ENCODE assay signal across 18 cellular contexts in genomic region chr11:13778345-13778744, GRCh38.
DNase-seq lines count a peak whose midpoint lies in the region; ATAC-seq and TF ChIP-seq lines count a peak whose summit lies in the region.
"Had no signal": no experiment of that assay in that cellular context is flagged by ENCODE, and none has a peak within 500 bp of the region (broad histone marks: within the 10 kb centered on the region; RNA-seq: fewer than 3 reads in every experiment).

No MANE protein-coding gene starts in this region.

- H3T11ph ChIP-seq in H9 (ENCODE audit: low read length) = no peak overlapping the region

- no peak overlapping the region for H2BK15ac ChIP-seq in H9 (ENCODE audit: low read depth, low read length)

- H3K9me3 ChIP-seq in H9 (ENCODE audit: control insufficient read depth, low read depth, low read length) (no peaks in the 10 kb centered on the region), HUES64 (ENCODE audit: insufficient read depth, low read depth, low read length) (no peaks in the 10 kb centered on the region), iPS-20b (ENCODE audit: insufficient read depth, low read depth, low read length) (no peaks in the 10 kb centered on the region), adrenal gland (replicated peaks in 1 of 3) (no peaks in the 10 kb centered on the region)
- H3K9me3 ChIP-seq: BLaER1 treated with 17β-estradiol and CSF1 and Interleukin-3, amounts not matched to agents 10 nM and 100 nM had no signal

- H3K14ac ChIP-seq in H9 (ENCODE audit: insufficient read depth, low read length) = no peak overlapping the region

- no peak overlapping the region for H3K4me3 Mint-ChIP-seq in H9
- H3K4me3 Mint-ChIP-seq: B cell; CD8-positive, alpha-beta T cell; IgD-negative memory B cell had no signal

- H3K4me3 ChIP-seq in HUES64 (ENCODE audit: low read length) = no peak overlapping the region
- 0 out of 2 replicates have a peak overlapping the region, but pooled peaks have one; percentile 1 for H3K4me3 ChIP-seq in iPS-20b (ENCODE audit: low read length)
- H3K4me3 ChIP-seq in adrenal gland = no peak overlapping the region
- H3K4me3 ChIP-seq: BLaER1 treated with 17β-estradiol and CSF1 and Interleukin-3, amounts not matched to agents 10 nM and 100 nM; GM12878 had no signal

- H3K36me3 ChIP-seq in HUES64 (ENCODE audit: insufficient read depth, low read length) (no peaks in the 10 kb centered on the region), iPS-20b (ENCODE audit: insufficient read depth, low read depth, low read length) (no peaks in the 10 kb centered on the region), adrenal gland (replicated peaks in 1 of 2) (no peaks in the 10 kb centered on the region)
- H3K36me3 ChIP-seq: BLaER1 treated with 17β-estradiol and CSF1 and Interleukin-3, amounts not matched to agents 10 nM and 100 nM had no signal

- H3K79me1 ChIP-seq in H9 (ENCODE audit: insufficient read depth, low read depth, low read length, poor library complexity, severe bottlenecking) = no peaks in the 10 kb centered on the region

- TF ChIP-seq CTCF in H9 (conservative IDR thresholded peaks at IDR 0.05) (no peak), adrenal gland (IDR thresholded peaks at IDR 0.05) (no peak)

- no peak overlapping the region for H2BK120ac ChIP-seq in H9 (ENCODE audit: low read depth, low read length, poor library complexity, severe bottlenecking)

- no peak overlapping the region for H2BK20ac ChIP-seq in H9 (ENCODE audit: low read depth, low read length, poor library complexity, severe bottlenecking)

- no peak overlapping the region for H2BK5ac ChIP-seq in H9 (ENCODE audit: insufficient read length, low read length)

- no peak for TF ChIP-seq POLR2A in adrenal gland (IDR thresholded peaks at IDR 0.05)

- H3K9ac ChIP-seq in H9 (ENCODE audit: extremely low read depth, insufficient read length, low read length) = no peak overlapping the region
- no peak overlapping the region for H3K9ac ChIP-seq in HUES64 (ENCODE audit: low read depth, low read length)
- no peak overlapping the region for H3K9ac ChIP-seq in iPS-20b (ENCODE audit: low read depth, low read length)
- H3K9ac ChIP-seq: BLaER1 treated with 17β-estradiol and CSF1 and Interleukin-3, amounts not matched to agents 10 nM and 100 nM had no signal

- H4K20me1 ChIP-seq in H9 (ENCODE audit: control insufficient read depth, insufficient read depth, insufficient read length) = no peaks in the 10 kb centered on the region
- H4K20me1 ChIP-seq: BLaER1 treated with 17β-estradiol and CSF1 and Interleukin-3, amounts not matched to agents 10 nM and 100 nM had no signal

- H2AK5ac ChIP-seq in H9 (ENCODE audit: insufficient read length, low read length) = no peak overlapping the region

- no peak overlapping the region for H3K27ac ChIP-seq in H9 (ENCODE audit: insufficient read length, low read depth, low read length)
- H3K27ac ChIP-seq in HUES64 (ENCODE audit: low read depth, low read length) = peak overlapping the region; percentile 73; the same call in 1 of the 2 replicates
- no peak overlapping the region for H3K27ac ChIP-seq in iPS-20b (ENCODE audit: low read length)
- no peak overlapping the region for H3K27ac ChIP-seq in adrenal gland
- H3K27ac ChIP-seq: BLaER1 treated with 17β-estradiol and CSF1 and Interleukin-3, amounts not matched to agents 10 nM and 100 nM; HL-60 had no signal

- H3K36me3 Mint-ChIP-seq in H9 (ENCODE audit: insufficient read depth in 1 of 3, low read depth in 3 of 3) = no peaks in the 10 kb centered on the region
- H3K36me3 Mint-ChIP-seq: CD8-positive, alpha-beta T cell; IgD-negative memory B cell had no signal

- H4K5ac ChIP-seq in H9 (ENCODE audit: insufficient read length, low read depth, low read length) = no peak overlapping the region

- peaks cover 25 to 39% of the 10 kb centered on the region in 2 experiments for H3K4me1 Mint-ChIP-seq in H9
- H3K4me1 Mint-ChIP-seq: B cell had no signal

- H2BK12ac ChIP-seq in H9 (ENCODE audit: insufficient read length, low read depth, low read length) = no peak overlapping the region

- no peak overlapping the region for H3K56ac ChIP-seq in H9 (ENCODE audit: insufficient read length, low read depth, low read length)

- H3K23ac ChIP-seq in H9 (ENCODE audit: insufficient read length, low read depth, low read length) = no peak overlapping the region

- H3K9me3 Mint-ChIP-seq in H9 = no peaks in the 10 kb centered on the region
- H3K9me3 Mint-ChIP-seq: CD8-positive, alpha-beta T cell; IgD-negative memory B cell had no signal

- H3K27me3 ChIP-seq in H9 (ENCODE audit: insufficient read depth, low read length) (no peaks in the 10 kb centered on the region), HUES64 (ENCODE audit: insufficient read depth, low read length) (no peaks in the 10 kb centered on the region), iPS-20b (ENCODE audit: insufficient read depth, low read length) (no peaks in the 10 kb centered on the region), adrenal gland (peaks cover 7% of the 10 kb centered on the region)
- H3K27me3 ChIP-seq: BLaER1 treated with 17β-estradiol and CSF1 and Interleukin-3, amounts not matched to agents 10 nM and 100 nM had no signal

- H3K4me2 ChIP-seq in H9 (ENCODE audit: insufficient read depth, insufficient read length, low read length) = no peak overlapping the region
- H3K4me2 ChIP-seq: BLaER1 treated with 17β-estradiol and CSF1 and Interleukin-3, amounts not matched to agents 10 nM and 100 nM had no signal

- no peaks in the 10 kb centered on the region for H3K23me2 ChIP-seq in H9 (ENCODE audit: insufficient read length, low read depth, low read length, poor library complexity, severe bottlenecking)

- no peak overlapping the region for H3K18ac ChIP-seq in H9 (ENCODE audit: insufficient read length, low read depth, low read length)

- H3K4ac ChIP-seq in H9 (ENCODE audit: low read depth, low read length) = no peak overlapping the region

- H4K8ac ChIP-seq in H9 (replicated peaks; ENCODE audit: insufficient read length, low read depth, low read length) = no peak overlapping the region

- no peak for ATAC-seq in HG02571 (IDR thresholded peaks at IDR 0.05; ENCODE audit: unreplicated experiment)
- ATAC-seq: CD8-positive, alpha-beta T cell; GM12878 had no signal

- peak overlapping the region in 2 of 3 experiments; percentile 95 to 99; a peak in 3 of 7 replicates for H3K27ac Mint-ChIP-seq in H9
- H3K27ac Mint-ChIP-seq: B cell; CD8-positive, alpha-beta T cell; IgD-negative memory B cell had no signal

- peaks cover 5% of the 10 kb centered on the region; the same call in 1 of the 2 replicates for H3K27me3 Mint-ChIP-seq in H9 (ENCODE audit: low read depth)

- H2AFZ ChIP-seq in H9 (ENCODE audit: low read length) = no peak overlapping the region

- H4K91ac ChIP-seq in H9 (ENCODE audit: insufficient read length, low read depth, low read length) = no peak overlapping the region

- no CpG with 5 or more reads among the region's 1 CpG for WGBS in H9 (ENCODE audit: extremely low coverage, insufficient read length, low lambda C conversion rate)
- 82% methylated on average over 1 of the region's 1 CpG for WGBS in HUES64
- 73 to 81% (median 75%) methylated on average over 1 of the region's 1 CpG for WGBS in adrenal gland, 4 donors

- intact Hi-C loops in adrenal gland (cut with DNase I) = loop anchor here in 1 of 2 donors (5.0 kb wide), 1 partner anchor 479 kb away; no protein-coding TSS in a partner anchor

- H3K79me2 ChIP-seq in H9 (ENCODE audit: insufficient read depth, low read length) = no peaks in the 10 kb centered on the region

- H3K4me1 ChIP-seq in H9 (ENCODE audit: insufficient read depth, low read length) (no peaks in the 10 kb centered on the region; the same call in 1 of the 2 replicates), HUES64 (ENCODE audit: insufficient read depth, low read length) (peaks cover 33% of the 10 kb centered on the region), iPS-20b (ENCODE audit: insufficient read depth, low read length) (peaks cover 23% of the 10 kb centered on the region), adrenal gland (replicated peaks in 1 of 2) (no peaks in the 10 kb centered on the region)

- DNase-seq in H9 (no peak), adrenal gland (no peak), HuH-7 (ENCODE audit: low spot score) (no peak)
- DNase-seq: Calu3; CD8-positive, alpha-beta T cell; DMS53; DND-41; EL; HCEC 1CT; KBM-7 had no signal
